ENCODE assay signal across 9 cellular contexts in the genomic region with DNA sequence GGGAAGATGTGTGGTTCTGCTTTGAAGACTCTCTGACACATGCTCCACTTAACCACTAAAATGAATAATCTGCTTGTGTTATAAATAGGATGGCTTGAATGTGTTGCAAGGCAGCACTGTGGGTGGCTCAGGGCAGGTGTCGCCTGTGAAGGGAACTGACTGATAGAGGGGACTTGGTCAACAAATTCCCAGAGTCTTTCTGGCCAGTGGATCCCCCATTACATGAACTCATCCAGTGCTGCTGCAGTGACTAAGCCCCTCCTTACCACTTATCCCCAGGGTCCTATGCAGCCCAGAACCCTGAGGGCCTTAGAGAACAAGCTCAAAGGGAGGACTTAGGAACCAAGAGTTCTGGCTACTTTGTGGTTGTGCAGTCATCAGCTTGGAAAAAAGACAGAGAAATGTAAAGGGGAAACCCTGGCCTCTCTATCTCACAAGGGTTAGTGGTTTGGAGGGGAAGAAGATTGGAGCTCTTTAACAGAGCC.
DNase-seq lines count a peak whose midpoint lies in the region; ATAC-seq, FAIRE-seq and TF ChIP-seq lines count a peak whose summit lies in the region.
"Had no signal": no experiment of that assay in that cellular context is flagged by ENCODE, and none has a peak within 500 bp of the region (broad histone marks: within the 10 kb centered on the region; RNA-seq: fewer than 3 reads in every experiment).

No MANE protein-coding gene starts in this region.

- H3K9me3 ChIP-seq in smooth muscle cell (replicated peaks; ENCODE audit: low read depth): no peaks in the 10 kb centered on the region

- H3K36me3 ChIP-seq in smooth muscle cell (ENCODE audit: low read depth): no peaks in the 10 kb centered on the region

- ATAC-seq in HG02884 (IDR thresholded peaks at IDR 0.05; ENCODE audit: unreplicated experiment) (peak; percentile 62), HG03175 (IDR thresholded peaks at IDR 0.05; ENCODE audit: unreplicated experiment) (no peak)
- ATAC-seq in activated T-cell treated with anti-CD3 and anti-CD28 coated beads, Interleukin-2, amount 50 U/mL, for 4 hours: peak; percentile 51 to 54

- H3K4me1 Mint-ChIP-seq in activated CD4-positive, alpha-beta memory T cell treated with anti-CD3 and anti-CD28 coated beads for 36 hours (ENCODE audit: low read depth): peaks cover 10% of the 10 kb centered on the region
- H3K4me1 Mint-ChIP-seq in activated CD4-positive, alpha-beta memory T cell treated with anti-CD3 and anti-CD28 coated beads, Interleukin-2, amount 10 ng/mL, durations not matched to agents 7 days and 5 days: peaks cover 24% of the 10 kb centered on the region
- H3K4me1 Mint-ChIP-seq in activated T-cell treated with anti-CD3 and anti-CD28 coated beads, Interleukin-2, amount 50 U/mL, for 4 hours (ENCODE audit: low read depth): peaks cover 16% of the 10 kb centered on the region

- H3K9ac ChIP-seq in smooth muscle cell (ENCODE audit: low read depth): peak overlapping the region; percentile 80

- peak overlapping the region; percentile 94 for H3K27ac ChIP-seq in smooth muscle cell (ENCODE audit: low read depth)

- no peaks in the 10 kb centered on the region for H3K36me3 Mint-ChIP-seq in activated CD4-positive, alpha-beta memory T cell treated with anti-CD3 and anti-CD28 coated beads for 36 hours
- no peaks in the 10 kb centered on the region for H3K36me3 Mint-ChIP-seq in activated CD4-positive, alpha-beta memory T cell treated with anti-CD3 and anti-CD28 coated beads, Interleukin-2, amount 10 ng/mL, durations not matched to agents 7 days and 5 days (ENCODE audit: low read depth)
- H3K36me3 Mint-ChIP-seq in activated T-cell treated with anti-CD3 and anti-CD28 coated beads, Interleukin-2, amount 50 U/mL, for 4 hours (ENCODE audit: insufficient read depth): no peaks in the 10 kb centered on the region

- H3K9me3 Mint-ChIP-seq in activated CD4-positive, alpha-beta memory T cell treated with anti-CD3 and anti-CD28 coated beads for 36 hours: no peaks in the 10 kb centered on the region
- H3K9me3 Mint-ChIP-seq in activated CD4-positive, alpha-beta memory T cell treated with anti-CD3 and anti-CD28 coated beads, Interleukin-2, amount 10 ng/mL, durations not matched to agents 7 days and 5 days: no peaks in the 10 kb centered on the region
- no peaks in the 10 kb centered on the region for H3K9me3 Mint-ChIP-seq in activated T-cell treated with anti-CD3 and anti-CD28 coated beads, Interleukin-2, amount 50 U/mL, for 4 hours

- H3K4me3 Mint-ChIP-seq in activated CD4-positive, alpha-beta memory T cell treated with anti-CD3 and anti-CD28 coated beads for 36 hours: no peak overlapping the region
- no peak overlapping the region for H3K4me3 Mint-ChIP-seq in activated CD4-positive, alpha-beta memory T cell treated with anti-CD3 and anti-CD28 coated beads, Interleukin-2, amount 10 ng/mL, durations not matched to agents 7 days and 5 days
- no peak overlapping the region for H3K4me3 Mint-ChIP-seq in activated T-cell treated with anti-CD3 and anti-CD28 coated beads, Interleukin-2, amount 50 U/mL, for 4 hours

- POLR2A ChIA-PET in activated CD4-positive, alpha-beta memory T cell treated with anti-CD3 and anti-CD28 coated beads for 36 hours (lab: Charles Lee): no interaction called here
- POLR2A ChIA-PET in activated CD4-positive, alpha-beta memory T cell treated with anti-CD3 and anti-CD28 coated beads, Interleukin-2, amount 10 ng/mL, durations not matched to agents 7 days and 5 days (lab: Charles Lee): no interaction called here

- H3K4me3 ChIP-seq in smooth muscle cell: no peak overlapping the region

- H2AFZ ChIP-seq in smooth muscle cell (ENCODE audit: low read depth): no peak overlapping the region

- no peaks in the 10 kb centered on the region for H4K20me1 ChIP-seq in smooth muscle cell (ENCODE audit: low read depth)

- intact Hi-C loops in activated CD4-positive, alpha-beta memory T cell treated with anti-CD3 and anti-CD28 coated beads for 36 hours (cut with micrococcal nuclease): no loop called here

- TF ChIP-seq CTCF in smooth muscle cell (IDR thresholded peaks at IDR 0.05; ENCODE audit: borderline replicate concordance, insufficient read depth, poor library complexity, severe bottlenecking) (no peak), D721Med (IDR thresholded peaks at IDR 0.05; ENCODE audit: insufficient read depth, missing control alignments) (no peak)

- peaks cover 3% of the 10 kb centered on the region for H3K4me1 ChIP-seq in smooth muscle cell (ENCODE audit: low read depth)

- peak; percentile 32 for DNase-seq in activated CD4-positive, alpha-beta memory T cell treated with anti-CD3 and anti-CD28 coated beads for 36 hours
- no peak for DNase-seq in activated CD4-positive, alpha-beta memory T cell treated with anti-CD3 and anti-CD28 coated beads, Interleukin-2, amount 10 ng/mL, durations not matched to agents 7 days and 5 days
- DNase-seq in activated T-cell treated with anti-CD3 and anti-CD28 coated beads, Interleukin-2, amount 50 U/mL, for 4 hours: no peak
- DNase-seq in smooth muscle cell (lab: John Stamatoyannopoulos, UW; ENCODE audit: unreplicated experiment) (no peak), Ammon's horn (ENCODE audit: low spot score) (no peak), D721Med (ENCODE audit: insufficient read length, low spot score) (no peak)

- CTCF ChIA-PET in activated CD4-positive, alpha-beta memory T cell treated with anti-CD3 and anti-CD28 coated beads for 36 hours (lab: Charles Lee): no interaction called here
- CTCF ChIA-PET in activated CD4-positive, alpha-beta memory T cell treated with anti-CD3 and anti-CD28 coated beads, Interleukin-2, amount 10 ng/mL, durations not matched to agents 7 days and 5 days (lab: Charles Lee): no interaction called here

- H3K4me2 ChIP-seq in smooth muscle cell: no peak overlapping the region

- peaks cover 15% of the 10 kb centered on the region for H3K27me3 Mint-ChIP-seq in activated CD4-positive, alpha-beta memory T cell treated with anti-CD3 and anti-CD28 coated beads for 36 hours
- peaks cover 16% of the 10 kb centered on the region for H3K27me3 Mint-ChIP-seq in activated CD4-positive, alpha-beta memory T cell treated with anti-CD3 and anti-CD28 coated beads, Interleukin-2, amount 10 ng/mL, durations not matched to agents 7 days and 5 days
- no peaks in the 10 kb centered on the region for H3K27me3 Mint-ChIP-seq in activated T-cell treated with anti-CD3 and anti-CD28 coated beads, Interleukin-2, amount 50 U/mL, for 4 hours (ENCODE audit: low read depth)

- H3K27ac Mint-ChIP-seq in activated CD4-positive, alpha-beta memory T cell treated with anti-CD3 and anti-CD28 coated beads for 36 hours: no peak overlapping the region
- no peak overlapping the region for H3K27ac Mint-ChIP-seq in activated CD4-positive, alpha-beta memory T cell treated with anti-CD3 and anti-CD28 coated beads, Interleukin-2, amount 10 ng/mL, durations not matched to agents 7 days and 5 days

- peaks cover 10% of the 10 kb centered on the region for H3F3A ChIP-seq in smooth muscle cell (ENCODE audit: low read depth)

- H3K79me2 ChIP-seq in smooth muscle cell (ENCODE audit: low read depth): no peaks in the 10 kb centered on the region

- WGBS in smooth muscle cell (ENCODE audit: low lambda C conversion rate): 6% methylated on average over 1 of the region's 1 CpG

- no peaks in the 10 kb centered on the region for H3K27me3 ChIP-seq in smooth muscle cell (ENCODE audit: low read depth)

- FAIRE-seq in D721Med (lab: Jason Lieb, UNC): no peak
- FAIRE-seq: TTC549 had no signal
